ENCODE assay signal across 9 cellular contexts in the genomic region with DNA sequence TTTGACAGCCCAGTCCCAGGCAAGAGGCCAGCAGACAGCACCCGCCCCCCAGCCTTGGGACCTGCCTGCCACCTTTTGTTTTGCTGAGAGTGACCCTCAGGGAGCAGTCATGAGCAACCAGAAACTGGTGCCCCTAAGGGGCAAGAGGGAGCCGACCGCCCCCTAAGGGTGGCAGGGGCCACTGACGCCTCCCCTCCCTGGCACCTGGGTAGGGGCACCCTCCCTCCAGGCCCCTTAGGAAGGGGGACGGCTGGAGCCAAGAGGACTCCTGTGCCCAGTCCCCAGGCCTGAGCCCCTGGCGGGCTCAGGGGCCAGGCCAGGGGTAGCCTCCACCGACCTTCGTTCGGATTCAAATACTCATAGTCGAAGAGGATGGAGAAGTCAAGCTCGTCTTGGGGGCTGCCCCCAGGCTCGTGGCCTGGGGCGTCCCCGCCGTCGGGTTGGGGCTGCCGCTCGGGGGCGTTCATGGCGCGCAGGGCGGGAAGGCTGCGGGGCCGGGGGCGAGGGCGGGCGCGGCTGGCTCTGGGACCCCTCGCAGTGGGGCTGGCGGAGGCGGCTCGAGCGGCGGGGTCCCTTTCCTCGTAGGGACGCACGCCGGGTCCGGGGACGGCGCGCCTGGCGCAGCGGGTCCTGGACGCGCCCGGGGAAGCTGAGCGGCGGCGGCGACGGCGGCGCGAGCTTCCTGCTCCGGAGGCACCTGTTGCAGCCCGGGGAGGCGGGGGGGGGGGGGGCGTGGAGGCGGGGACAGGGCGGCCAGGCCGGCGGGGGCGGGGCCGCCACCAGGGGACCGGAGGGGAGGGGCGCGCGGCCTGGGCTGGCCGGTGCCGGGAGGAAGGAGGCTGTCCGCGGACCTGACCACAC. TPM values are rescaled to one million over a fixed set of nuclear protein-coding genes. Genes with fewer than 3 reads are reported as not detected.
A peak's percentile ranks its signal among the peaks of the same experiment; 100 is the strongest.
DNase-seq lines count a peak whose midpoint lies in the region; ATAC-seq, FAIRE-seq and TF ChIP-seq lines count a peak whose summit lies in the region.
"Had no signal": no experiment of that assay in that cellular context is flagged by ENCODE, and none has a peak within 500 bp of the region (broad histone marks: within the 10 kb centered on the region; RNA-seq: fewer than 3 reads in every experiment).

A gene (minus strand): TSS at position 687 of the 861 bp plus-strand sequence. CDS start 220 bp downstream, at position 467.

- H3K9me3 ChIP-seq in astrocyte (ENCODE audit: insufficient read depth, low read depth, low read length), result no peaks in the 10 kb centered on the region
- no peaks in the 10 kb centered on the region for H3K9me3 ChIP-seq in HepG2 (ENCODE audit: low read length)

- BruUV-seq in HepG2 (replicated peaks; lab: Mats Ljungman, UMichigan), result no TSS peak

- H3K27me3 Mint-ChIP-seq in T-cell, result no peaks in the 10 kb centered on the region
- peaks cover 23% of the 10 kb centered on the region for H3K27me3 Mint-ChIP-seq in astrocyte (ENCODE audit: low read depth, unreplicated experiment)

- TF ChIP-seq EP300 in HepG2 (IDR thresholded peaks at IDR 0.05; ENCODE audit: low read depth in 2 of 2, low read length in 2 of 2) (no peak), HepG2 (CRISPR knock-in tag; IDR thresholded peaks at IDR 0.05; ENCODE audit: borderline replicate concordance) (no peak)

- H3K4me3 ChIP-seq in astrocyte (ENCODE audit: insufficient read depth, low read depth, low read length) (peak within 1 kb of the TSS; percentile 9), HepG2 (replicated peaks in 1 of 3; ENCODE audit: insufficient read depth in 1 of 3, low read depth in 2 of 3, low read length in 3 of 3) (peak within 1 kb of the TSS; percentile 76 to 90 (median 85))

- H4K20me1 ChIP-seq in astrocyte (ENCODE audit: insufficient read depth, low read length) (peaks cover 46% of the 10 kb centered on the region), HepG2 (ENCODE audit: insufficient read depth, low read length) (no peaks in the 10 kb centered on the region)

- H3K4me1 Mint-ChIP-seq in T-cell, result peaks cover 46 to 48% (median 46%) of the 10 kb centered on the region in 3 donors
- peaks cover 8% of the 10 kb centered on the region for H3K4me1 Mint-ChIP-seq in astrocyte (ENCODE audit: low read depth, unreplicated experiment)

- CTCF ChIA-PET in T-cell (lab: Charles Lee) (interaction anchor here (0.5 to 2.7 kb wide), 20 partner anchors 11 to 611 kb away, joined by 3 to 14 read pairs (median 4); no protein-coding TSS in a partner anchor), HepG2 (lab: Yijun Ruan, JAX; ENCODE audit: low intra/inter-chr PET ratio, low total read pairs) (interaction anchor here (1.4 to 1.6 kb wide), 2 partner anchors 20 to 156 kb away, joined by 3 to 4 read pairs; no protein-coding TSS in a partner anchor)

- H3K9me3 Mint-ChIP-seq in T-cell (peaks cover 0 to 8% (median 0%) of the 10 kb centered on the region in 3 donors), astrocyte (ENCODE audit: unreplicated experiment) (peaks cover 3% of the 10 kb centered on the region)

- H3K4me2 ChIP-seq in astrocyte (ENCODE audit: low read length), result peak within 1 kb of the TSS; percentile 81
- H3K4me2 ChIP-seq in HepG2 (ENCODE audit: low read depth, low read length), result peak within 1 kb of the TSS; percentile 93

- H3K4me3 Mint-ChIP-seq in T-cell, result peak within 1 kb of the TSS; percentile 98 to 99 (median 99)
- H3K4me3 Mint-ChIP-seq in astrocyte (ENCODE audit: unreplicated experiment), result peak within 1 kb of the TSS; percentile 65

- POLR2A ChIA-PET in T-cell (lab: Charles Lee), result interaction anchor here (0.6 to 2.0 kb wide), 13 partner anchors 9 to 142 kb away, joined by 3 to 10 read pairs (median 5); no protein-coding TSS in a partner anchor
- POLR2A ChIA-PET in HepG2 (lab: Yijun Ruan, JAX), result interaction anchor here (1.1 to 3.7 kb wide), 3 partner anchors 9 to 33 kb away, joined by 3 to 16 read pairs (median 4); no protein-coding TSS in a partner anchor

- peak within 1 kb of the TSS; percentile 94 for H3K27ac Mint-ChIP-seq in T-cell
- peak within 1 kb of the TSS; percentile 64 for H3K27ac Mint-ChIP-seq in astrocyte (ENCODE audit: unreplicated experiment)

- peaks cover 12% of the 10 kb centered on the region for H3K4me1 ChIP-seq in astrocyte (ENCODE audit: insufficient read depth, low read length)
- H3K4me1 ChIP-seq in HepG2 (ENCODE audit: insufficient read depth, low read length), result peaks cover 33% of the 10 kb centered on the region

- intact Hi-C loops in Right ventricle myocardium inferior (cut with DNase I) (no loop called here), cardiac septum (cut with DNase I) (loop anchor here (5.0 kb wide), 1 partner anchor 95 kb away; no protein-coding TSS in a partner anchor), HepG2 (cut with micrococcal nuclease; ENCODE audit: unreplicated experiment) (loop anchor here (1.0 to 10.0 kb wide), 3 partner anchors 22 to 557 kb away; no protein-coding TSS in a partner anchor)

- in situ Hi-C loops in HepG2 (cut with HindIII; ENCODE audit: extremely low pct_ligation_motif_present, low pct_unique_long_range_greater_than_20kb), result no loop called here

- H3K9ac ChIP-seq in astrocyte (ENCODE audit: low read length) (peak within 1 kb of the TSS; percentile 58), HepG2 (ENCODE audit: insufficient read depth, low read depth, low read length) (peak within 1 kb of the TSS; percentile 61)

- under 1% methylated on average over 38 of the region's 73 CpGs for WGBS in HepG2 (ENCODE audit: low lambda C conversion rate)

- TF ChIP-seq POLR2A in HepG2 (IDR thresholded peaks at IDR 0.05; ENCODE audit: insufficient read depth in 1 of 2, low read depth in 2 of 2, low read length in 2 of 2), result peak in 1 of 2 experiments; percentile 54; a peak in 1 of 4 replicates

- H3K27me3 ChIP-seq in astrocyte (ENCODE audit: insufficient read depth, low read length), result no peaks in the 10 kb centered on the region
- peaks cover 0 to 26% of the 10 kb centered on the region in 2 experiments; a peak in 3 of 5 replicates for H3K27me3 ChIP-seq in HepG2 (ENCODE audit: control insufficient read depth in 1 of 2, insufficient read depth in 2 of 2, low read length in 2 of 2)

- ATAC-seq in Right ventricle myocardium inferior (peak; percentile 69), HG03175 (IDR thresholded peaks at IDR 0.05; ENCODE audit: unreplicated experiment) (peak; percentile 43), T-cell (replicated peaks in 1 of 4) (peak; percentile 42 to 59 (median 58)), HepG2 (peak; percentile 73)

- H3K79me2 ChIP-seq in astrocyte (ENCODE audit: insufficient read depth, low read length) (no peaks in the 10 kb centered on the region), HepG2 (ENCODE audit: insufficient read depth, low read length) (peaks cover 4% of the 10 kb centered on the region)

- FAIRE-seq in astrocyte (lab: Jason Lieb, UNC) (no peak), HepG2 (lab: Jason Lieb, UNC) (no peak)

- peaks cover 21% of the 10 kb centered on the region for H3K36me3 Mint-ChIP-seq in T-cell
- H3K36me3 Mint-ChIP-seq in astrocyte (ENCODE audit: low read depth, unreplicated experiment), result peaks cover 12% of the 10 kb centered on the region

- TF ChIP-seq RAD21 in HepG2 (CRISPR knock-in tag; IDR thresholded peaks at IDR 0.05), result peak; percentile 77

- TF ChIP-seq CTCF in astrocyte (IDR thresholded peaks at IDR 0.05; ENCODE audit: insufficient read depth, low read depth, low read length) (no peak), HepG2 (CRISPR knock-in tag; IDR thresholded peaks at IDR 0.05) (peak; percentile 77)

- H3K36me3 ChIP-seq in astrocyte (ENCODE audit: insufficient read depth, low read length) (no peaks in the 10 kb centered on the region), HepG2 (replicated peaks in 1 of 2; ENCODE audit: control insufficient read depth in 1 of 2, insufficient read depth in 2 of 2, low read length in 2 of 2) (no peaks in the 10 kb centered on the region; a peak in 2 of 5 replicates)

- DNase-seq in Right ventricle myocardium inferior (ENCODE audit: missing footprints) (peak; percentile 72), cardiac septum (ENCODE audit: low spot score) (no peak), T-cell (peak in 32 of 34 experiments; percentile 27 to 66 (median 50)), astrocyte (ENCODE audit: low read depth) (no peak), HepG2 (ENCODE audit: low spot score) (peak; percentile 65), kidney glomerular epithelial cell (lab: John Stamatoyannopoulos, UW) (no peak)
- DNase-seq in stimulated activated CD8-positive, alpha-beta memory T cell treated with anti-CD3 and anti-CD28 coated beads, Interleukin-7, amount 100 ng/mL, for 4 hours (ENCODE audit: low read depth in 2 of 2), result peak; percentile 43 to 59

- H3K27ac ChIP-seq in astrocyte (ENCODE audit: low read depth, low read length) (no peak within 1 kb of the TSS), HepG2 (ENCODE audit: extremely low read length, insufficient read depth, low read length) (peak within 1 kb of the TSS; percentile 77)

- H2AFZ ChIP-seq in astrocyte (ENCODE audit: low read depth, low read length), result no peak within 1 kb of the TSS
- peak within 1 kb of the TSS; percentile 21 for H2AFZ ChIP-seq in HepG2 (ENCODE audit: low read length)

TF ChIP-seq in HepG2, 621 proteins besides CTCF, POLR2A, EP300 and RAD21 (continues in another document):
- TF ChIP-seq JUND (CRISPR knock-in tag; IDR thresholded peaks at IDR 0.05) (no peak), ARNT (IDR thresholded peaks at IDR 0.05) (no peak)

RNA-seq across cellular contexts. Expression of the gene that starts here (rescaled TPM):
- total RNA-seq in Right ventricle myocardium inferior (2.1 TPM), cardiac septum (4.3 TPM), T-cell (10 to 100 TPM; 49.0 to 75.9 (median 67.0) TPM), astrocyte (3.9 and 4.1 TPM in 2 replicates), HepG2 (2016; rRNA removed; fragmentation: Illumina TruSeq; extraction: Trizol) (3.3 and 8.0 TPM in 2 replicates)
- 4.1 and 4.9 TPM in 2 replicates for total RNA-seq in HepG2 (2016; cell fraction: cytosol; rRNA removed; fragmentation: Illumina TruSeq; extraction: Trizol; ENCODE audit: low read depth)
- 2.6 and 7.7 TPM in 2 replicates for total RNA-seq in HepG2 (2016; cell fraction: insoluble cytoplasmic fraction; rRNA removed; fragmentation: Illumina TruSeq; extraction: Trizol)
- total RNA-seq in HepG2 (2016; cell fraction: membrane; rRNA removed; fragmentation: Illumina TruSeq; extraction: Trizol), result 4.2 TPM in 2 replicates
- 8.5 and 9.9 TPM in 2 replicates for total RNA-seq in HepG2 (2016; cell fraction: nucleus; rRNA removed; fragmentation: Illumina TruSeq; extraction: Trizol)
- polyA plus RNA-seq in HepG2 (2011; rRNA removed), result 1.9 TPM in 2 replicates
- 0.85 and 1.7 TPM in 2 replicates for polyA plus RNA-seq in HepG2 (2011; cell fraction: cytosol; rRNA removed)
- 6.8 and 7.7 TPM in 2 replicates for polyA plus RNA-seq in HepG2 (2011; cell fraction: nucleus; rRNA removed)
- 5.7 and 6.1 TPM in 2 replicates for polyA plus RNA-seq in HepG2 (2012)
- 0.31 and 0.43 TPM in 2 replicates for polyA plus RNA-seq in HepG2 (2016; cell fraction: cytosol; fragmentation: Illumina TruSeq; extraction: Trizol; ENCODE audit: low read depth)
- polyA plus RNA-seq in HepG2 (2016; cell fraction: insoluble cytoplasmic fraction; fragmentation: Illumina TruSeq; extraction: Trizol; ENCODE audit: low read depth), result 7.2 and 8.9 TPM in 2 replicates
- 1.2 and 1.4 TPM in 2 replicates for polyA plus RNA-seq in HepG2 (2016; cell fraction: membrane; fragmentation: Illumina TruSeq; extraction: Trizol; ENCODE audit: low read depth)
- polyA plus RNA-seq in HepG2 (2016; cell fraction: nucleus; fragmentation: Illumina TruSeq; extraction: Trizol; ENCODE audit: insufficient read depth, low read depth), result 11.5 and 12.3 TPM in 2 replicates
- polyA minus RNA-seq in HepG2 (2011; rRNA and poly(A)+ RNA removed; ENCODE audit: low replicate concordance), result 3.3 TPM in 1 of 2 replicates, not detected in the other
- 4.3 and 5.8 TPM in 2 replicates for polyA minus RNA-seq in HepG2 (2011; cell fraction: cytosol; rRNA and poly(A)+ RNA removed)
- 7.7 and 8.2 TPM in 2 replicates for polyA minus RNA-seq in HepG2 (2011; cell fraction: nucleus; rRNA and poly(A)+ RNA removed)
- polyA plus RNA-seq: neural cell had no signal

Comparison
In these comparisons a context has a peak if more than half of its experiments do, and no peak if none do; other contexts are left out.
1. DNase-seq: peak in Right ventricle myocardium inferior (single experiment), T-cell (32 of 34), HepG2 (single experiment) and stimulated activated CD8-positive, alpha-beta memory T cell treated with anti-CD3 and anti-CD28 coated beads, Interleukin-7, amount 100 ng/mL, for 4 hours (2 of 2); none in cardiac septum (single experiment), astrocyte (single experiment) and kidney glomerular epithelial cell (single experiment).
2. Peak in every context shown above with its lines, with median percentiles within 50 percentile points of each other: ATAC-seq.